In the genomic region with DNA sequence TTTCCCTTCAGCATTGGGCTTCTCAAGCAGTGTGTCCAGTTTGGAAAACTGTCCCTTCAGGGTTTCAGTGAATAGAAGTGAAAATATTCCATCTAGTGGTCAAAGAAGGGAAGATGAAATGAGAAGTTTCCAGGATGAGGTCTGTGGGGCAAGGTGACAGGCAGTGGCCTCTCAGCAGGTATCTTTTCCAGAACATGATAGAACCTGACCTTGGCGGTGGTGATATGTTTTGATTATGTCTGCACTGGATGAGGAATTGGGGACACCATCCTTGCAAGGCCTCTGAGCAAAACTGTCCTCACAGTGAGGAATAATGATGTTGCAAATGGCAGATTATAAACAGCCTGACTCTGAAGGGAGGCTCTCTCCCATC, we compare ENCODE assay signal across 11 cellular contexts. TPM values are rescaled to one million over a fixed set of nuclear protein-coding genes. Genes with fewer than 3 reads are reported as not detected.
A peak's percentile ranks its signal among the peaks of the same experiment; 100 is the strongest.
DNase-seq lines count a peak whose midpoint lies in the region; ATAC-seq and TF ChIP-seq lines count a peak whose summit lies in the region.
"Had no signal": no experiment of that assay in that cellular context is flagged by ENCODE, and none has a peak within 500 bp of the region (broad histone marks: within the 10 kb centered on the region; RNA-seq: fewer than 3 reads in every experiment).

No MANE protein-coding gene starts in this region.

- H3K4me1 ChIP-seq in uterus (no peaks in the 10 kb centered on the region), aorta (ENCODE audit: control insufficient read depth in 1 of 2, insufficient read depth in 2 of 2, low read length in 2 of 2) (peaks cover 0 to 5% of the 10 kb centered on the region in 2 donors)

- H3K36me3 ChIP-seq in uterus = no peaks in the 10 kb centered on the region
- H3K36me3 ChIP-seq in aorta (ENCODE audit: control insufficient read depth in 1 of 2, insufficient read depth in 2 of 2, low read length in 1 of 2) = peaks cover 0 to 1% of the 10 kb centered on the region in 2 donors

- H3K27ac ChIP-seq in uterus (no peak overlapping the region), aorta (ENCODE audit: low read depth in 1 of 2, low read length in 2 of 2) (no peak overlapping the region)

- H3K9me3 ChIP-seq in uterus (no peaks in the 10 kb centered on the region), aorta (ENCODE audit: control insufficient read depth, low read length) (no peaks in the 10 kb centered on the region)

- peaks cover 31% of the 10 kb centered on the region for H3K36me3 Mint-ChIP-seq in activated T-helper 17 cell treated with anti-CD3 and anti-CD28 coated beads, Interleukin-2, amount 50 U/mL, for 72 hours (ENCODE audit: low read depth)
- H3K36me3 Mint-ChIP-seq in immature natural killer cell = peaks cover 14 to 30% (median 15%) of the 10 kb centered on the region in 3 donors

- peak; percentile 40 for ATAC-seq in Right ventricle myocardium superior (ENCODE audit: poor library complexity)
- ATAC-seq in activated T-helper 17 cell treated with anti-CD3 and anti-CD28 coated beads, Interleukin-2, amount 50 U/mL, for 72 hours (replicated peaks) = no peak
- ATAC-seq in HG03108 (IDR thresholded peaks at IDR 0.05; ENCODE audit: unreplicated experiment) = no peak
- ATAC-seq in GM18498 (IDR thresholded peaks at IDR 0.05; ENCODE audit: unreplicated experiment) = no peak
- ATAC-seq in aorta (ENCODE audit: low FRiP score) = no peak

- no peak overlapping the region for H3K4me3 Mint-ChIP-seq in activated T-helper 17 cell treated with anti-CD3 and anti-CD28 coated beads, Interleukin-2, amount 50 U/mL, for 72 hours
- no peak overlapping the region for H3K4me3 Mint-ChIP-seq in immature natural killer cell

- no peak for TF ChIP-seq POLR2A in uterus (IDR thresholded peaks at IDR 0.05)

- peak overlapping the region; percentile 44 for H3K27ac Mint-ChIP-seq in activated T-helper 17 cell treated with anti-CD3 and anti-CD28 coated beads, Interleukin-2, amount 50 U/mL, for 72 hours
- peak overlapping the region in 5 of 6 donors; percentile 34 to 77 (median 65) for H3K27ac Mint-ChIP-seq in immature natural killer cell

- H3K4me3 ChIP-seq in uterus = no peak overlapping the region
- no peak overlapping the region for H3K4me3 ChIP-seq in aorta (ENCODE audit: low read length in 2 of 2)

- no peaks in the 10 kb centered on the region for H3K9me3 Mint-ChIP-seq in activated T-helper 17 cell treated with anti-CD3 and anti-CD28 coated beads, Interleukin-2, amount 50 U/mL, for 72 hours
- H3K9me3 Mint-ChIP-seq in immature natural killer cell = no peaks in the 10 kb centered on the region

- intact Hi-C loops in Right ventricle myocardium superior (cut with DNase I) = no loop called here
- intact Hi-C loops in cardiac septum (cut with DNase I) = no loop called here
- intact Hi-C loops in uterus (cut with DNase I; ENCODE audit: low total_unique reads) = no loop called here
- intact Hi-C loops in aorta (cut with DNase I) = loop anchor here in 1 of 2 donors (5.0 kb wide), 2 partner anchors 36 to 136 kb away; no protein-coding TSS in a partner anchor

- DNase-seq in Right ventricle myocardium superior (no peak), cardiac septum (ENCODE audit: low spot score) (no peak), immature natural killer cell (no peak), uterus (no peak), aorta (no peak)
- DNase-seq: cortex of kidney, GDM1 had no signal

- H3K27me3 ChIP-seq in uterus (no peaks in the 10 kb centered on the region), aorta (ENCODE audit: control insufficient read depth in 1 of 2, insufficient read depth in 2 of 2, low read length in 1 of 2) (no peaks in the 10 kb centered on the region)

- peaks cover 34% of the 10 kb centered on the region for H3K4me1 Mint-ChIP-seq in activated T-helper 17 cell treated with anti-CD3 and anti-CD28 coated beads, Interleukin-2, amount 50 U/mL, for 72 hours
- peaks cover 41 to 57% of the 10 kb centered on the region in 2 donors for H3K4me1 Mint-ChIP-seq in immature natural killer cell

- 44 to 48% methylated on average over 1 of the region's 1 CpG for WGBS in aorta, 2 donors

- TF ChIP-seq CTCF in uterus (IDR thresholded peaks at IDR 0.05) = peak in 3 of 4 experiments; percentile 23 to 45 (median 36)

- H3K27me3 Mint-ChIP-seq in activated T-helper 17 cell treated with anti-CD3 and anti-CD28 coated beads, Interleukin-2, amount 50 U/mL, for 72 hours = no peaks in the 10 kb centered on the region
- H3K27me3 Mint-ChIP-seq in immature natural killer cell (ENCODE audit: low read depth in 3 of 3) = peaks cover 0 to 2% (median 0%) of the 10 kb centered on the region in 3 donors

RNA-seq across cellular contexts. Expression of gene GPX2, which starts 4.7 kb away (rescaled TPM):
- total RNA-seq in Right ventricle myocardium superior = not detected
- not detected for total RNA-seq in cardiac septum
- not detected for total RNA-seq in activated T-helper 17 cell treated with anti-CD3 and anti-CD28 coated beads, Interleukin-2, amount 50 U/mL, for 72 hours
- polyA plus RNA-seq in immature natural killer cell = not detected
- under 1 TPM in 1 of 4 donors, not detected in 3; 0.29 TPM for total RNA-seq in uterus
- total RNA-seq in aorta = not detected
- polyA plus RNA-seq in aorta = 10 to 100 TPM in 1 of 2 donors, not detected in 1; 16.8 TPM
- total RNA-seq: pulmonary artery endothelial cell had no signal

RNA-seq across cellular contexts. Expression of gene CHURC1, which starts 23.6 kb away (rescaled TPM):
- total RNA-seq in Right ventricle myocardium superior = 107 TPM
- 82.6 TPM for total RNA-seq in cardiac septum
- total RNA-seq in activated T-helper 17 cell treated with anti-CD3 and anti-CD28 coated beads, Interleukin-2, amount 50 U/mL, for 72 hours = 10 to 100 TPM; 53.8 to 56.0 TPM
- polyA plus RNA-seq in immature natural killer cell = 100 to 1,000 TPM in 2 of 3 donors, 10 to 100 TPM in 1; 87.8 to 140 (median 124) TPM
- 100 to 1,000 TPM in 1 of 4 donors, 10 to 100 TPM in 3; 35.1 to 121 (median 62.4) TPM for total RNA-seq in uterus
- 10 to 100 TPM; 75.6 to 80.4 TPM for total RNA-seq in aorta
- polyA plus RNA-seq in aorta = 100 to 1,000 TPM in 1 of 2 donors, 10 to 100 TPM in 1; 76.4 to 106 TPM

RNA-seq across cellular contexts. Expression of gene RAB15, which starts 34.3 kb away (rescaled TPM):
- total RNA-seq in Right ventricle myocardium superior = 7.5 TPM
- 60.8 TPM for total RNA-seq in cardiac septum
- 1 to 10 TPM; 4.3 to 7.2 TPM for total RNA-seq in activated T-helper 17 cell treated with anti-CD3 and anti-CD28 coated beads, Interleukin-2, amount 50 U/mL, for 72 hours
- polyA plus RNA-seq in immature natural killer cell = 1 to 10 TPM in 2 of 3 donors, under 1 TPM in 1; 0.52 to 1.2 (median 1.1) TPM
- total RNA-seq in uterus = 1 to 10 TPM in 3 of 4 donors, not detected in 1; 1.0 to 3.8 (median 3.4) TPM
- total RNA-seq in aorta = 10 to 100 TPM in 1 of 2 donors, 1 to 10 TPM in 1; 9.0 to 10.2 TPM
- polyA plus RNA-seq in aorta = 1 to 10 TPM; 4.1 to 8.1 TPM

RNA-seq across cellular contexts. Expression of gene FNTB, which starts 48.9 kb away (rescaled TPM):
- total RNA-seq in Right ventricle myocardium superior = 15.8 TPM
- 18.7 TPM for total RNA-seq in cardiac septum
- 10 to 100 TPM; 24.7 to 47.1 TPM for total RNA-seq in activated T-helper 17 cell treated with anti-CD3 and anti-CD28 coated beads, Interleukin-2, amount 50 U/mL, for 72 hours
- 1 to 10 TPM; 1.0 to 5.2 (median 1.6) TPM for polyA plus RNA-seq in immature natural killer cell
- 10 to 100 TPM in 3 of 4 donors, 1 to 10 TPM in 1; 7.4 to 29.7 (median 20.4) TPM for total RNA-seq in uterus
- 10 to 100 TPM; 13.2 to 22.5 TPM for total RNA-seq in aorta
- polyA plus RNA-seq in aorta = 1 to 10 TPM; 4.4 to 8.1 TPM

RNA-seq across cellular contexts. Expression of gene SPTB, which starts 58.1 kb away (rescaled TPM):
- 70.8 TPM for total RNA-seq in Right ventricle myocardium superior
- 113 TPM for total RNA-seq in cardiac septum
- total RNA-seq in activated T-helper 17 cell treated with anti-CD3 and anti-CD28 coated beads, Interleukin-2, amount 50 U/mL, for 72 hours = under 1 TPM; 0.15 to 0.29 TPM
- under 1 TPM in 1 of 3 donors, not detected in 2; 0.29 TPM for polyA plus RNA-seq in immature natural killer cell
- total RNA-seq in uterus = 1 to 10 TPM in 3 of 4 donors, not detected in 1; 1.0 to 5.4 (median 4.6) TPM
- 1 to 10 TPM; 5.4 to 7.9 TPM for total RNA-seq in aorta
- polyA plus RNA-seq in aorta = 1 to 10 TPM; 1.1 to 1.5 TPM
